In genomic region chr18:44241041-44241440, GRCh38 we compare ENCODE assay signal across 35 cellular contexts.
DNase-seq lines count a peak whose midpoint lies in the region; ATAC-seq, FAIRE-seq and TF ChIP-seq lines count a peak whose summit lies in the region.
"Had no signal": no experiment of that assay in that cellular context is flagged by ENCODE, and none has a peak within 500 bp of the region (broad histone marks: within the 10 kb centered on the region; RNA-seq: fewer than 3 reads in every experiment).

No MANE protein-coding gene starts in this region.

- H3K18ac ChIP-seq in H1 (ENCODE audit: extremely low read depth, low read length) (no peak overlapping the region), neuronal stem cell (ENCODE audit: low read length) (no peak overlapping the region)

- no peak for TF ChIP-seq CTCF in H1 (IDR thresholded peaks at IDR 0.05; ENCODE audit: control extremely low read depth in 1 of 3, insufficient read depth in 1 of 3, low read depth in 1 of 3, low read length in 3 of 3)

- intact Hi-C loops in right cardiac atrium (cut with DNase I): loop anchor here in 1 of 4 donors (10.0 kb wide), 1 partner anchor 1284 kb away; no protein-coding TSS in a partner anchor
- intact Hi-C loops in left ventricle myocardium superior (cut with micrococcal nuclease): no loop called here

- no peaks in the 10 kb centered on the region for H3K23me2 ChIP-seq in H1 (ENCODE audit: low read depth, low read length)

- no peak for TF ChIP-seq EP300 in H1 (IDR thresholded peaks at IDR 0.05; ENCODE audit: borderline replicate concordance in 1 of 2, low read depth in 2 of 2, low read length in 2 of 2)

- ATAC-seq in right cardiac atrium (peak; percentile 55 to 65), left ventricle myocardium superior (no peak)
- ATAC-seq: A549; CD8-positive, alpha-beta T cell had no signal

- CTCF ChIA-PET in H1 (lab: Charles Lee; ENCODE audit: partially characterized antibody): no interaction called here

- H3K4me2 ChIP-seq in H1 (ENCODE audit: insufficient read depth in 1 of 2, low read depth in 2 of 2, low read length in 2 of 2): no peak overlapping the region
- no peak overlapping the region for H3K4me2 ChIP-seq in neuronal stem cell (ENCODE audit: insufficient read depth, low read length, poor library complexity, severe bottlenecking)
- H3K4me2 ChIP-seq: A549; BLaER1; BLaER1 treated with 17β-estradiol and CSF1 and Interleukin-3, amounts not matched to agents 10 nM and 100 nM had no signal

- H2BK5ac ChIP-seq in H1 (ENCODE audit: low read depth, low read length) (no peak overlapping the region), neuronal stem cell (ENCODE audit: low read length) (no peak overlapping the region)

- no peak for TF ChIP-seq RAD21 in H1 (IDR thresholded peaks at IDR 0.05 in 1 of 2, conservative IDR thresholded peaks at IDR 0.05 in 1 of 2; ENCODE audit: low read depth in 2 of 2, low read length in 2 of 2)

- H4K8ac ChIP-seq in H1 (ENCODE audit: extremely low read depth, insufficient read depth, low read length) (no peak overlapping the region), neuronal stem cell (ENCODE audit: low read depth, low read length) (no peak overlapping the region)

- H2BK12ac ChIP-seq in H1 (ENCODE audit: low read depth, low read length): no peak overlapping the region
- no peak overlapping the region for H2BK12ac ChIP-seq in neuronal stem cell (ENCODE audit: low read length)

- no peaks in the 10 kb centered on the region; a peak in 1 of 8 replicates for H3K36me3 ChIP-seq in H1 (ENCODE audit: control insufficient read depth in 2 of 4, insufficient read depth in 4 of 4, low read length in 3 of 4)
- no peaks in the 10 kb centered on the region for H3K36me3 ChIP-seq in neuronal stem cell (replicated peaks in 1 of 2; ENCODE audit: control insufficient read depth in 2 of 2, insufficient read depth in 2 of 2, low read length in 2 of 2)
- H3K36me3 ChIP-seq: BE2C; BLaER1; BLaER1 treated with 17β-estradiol and CSF1 and Interleukin-3, amounts not matched to agents 10 nM and 100 nM had no signal

- H2BK120ac ChIP-seq in H1 (replicated peaks; ENCODE audit: low read depth, low read length) (no peak overlapping the region), neuronal stem cell (ENCODE audit: low read depth, low read length) (no peak overlapping the region)

- H3K56ac ChIP-seq in H1 (replicated peaks; ENCODE audit: insufficient read length, low read depth, low read length): no peak overlapping the region

- no peaks in the 10 kb centered on the region for H3K27me3 ChIP-seq in right cardiac atrium (ENCODE audit: control insufficient read depth, insufficient read depth)
- H3K27me3 ChIP-seq in H1 (replicated peaks in 1 of 4; ENCODE audit: control insufficient read depth in 3 of 4, extremely low read depth in 1 of 4, insufficient read depth in 3 of 4, low read length in 3 of 4): no peaks in the 10 kb centered on the region
- no peaks in the 10 kb centered on the region for H3K27me3 ChIP-seq in neuronal stem cell (ENCODE audit: control insufficient read depth in 3 of 3, insufficient read depth in 3 of 3, low read depth in 1 of 3, low read length in 3 of 3)
- H3K27me3 ChIP-seq: BLaER1; BLaER1 treated with 17β-estradiol and CSF1 and Interleukin-3, amounts not matched to agents 10 nM and 100 nM had no signal

- peak; percentile 5 for DNase-seq in NCI-H2171 treated with DMSO at 0.1 percent for 48 hours (lab: John Stamatoyannopoulos, UW)
- DNase-seq in NCI-H2171 (lab: John Stamatoyannopoulos, UW): no peak
- no peak for DNase-seq in right cardiac atrium
- DNase-seq in left ventricle myocardium superior: no peak
- no peak for DNase-seq in H1 (ENCODE audit: low read depth in 1 of 2, low spot score in 2 of 2)
- DNase-seq in neuronal stem cell (ENCODE audit: low spot score): no peak
- DNase-seq in RCC 7860 (ENCODE audit: low spot score): no peak
- DNase-seq in DMS114 treated with DMSO at 0.1 percent for 48 hours (lab: John Stamatoyannopoulos, UW; ENCODE audit: unreplicated experiment): no peak
- DNase-seq: 8988T; ACHN; AML-193; BE2C; C1 segment of cervical spinal cord; Caco-2; Calu3; CD4-positive, alpha-beta memory T cell; CD4-positive, alpha-beta T cell; CD4-positive, CD25-positive, alpha-beta regulatory T cell; CD8-positive, alpha-beta memory T cell; CD8-positive, alpha-beta T cell; COR-L47; DMS 273 treated with DMSO at 0.1 percent for 48 hours; DMS153; DMS53; DMS79; DMS79 treated with DMSO at 0.1 percent for 48 hours; DND-41; EL had no signal

- H3K9me3 ChIP-seq in right cardiac atrium (ENCODE audit: control insufficient read depth, low read length) (no peaks in the 10 kb centered on the region), H1 (ENCODE audit: insufficient read depth in 2 of 2, low read depth in 1 of 2, low read length in 1 of 2) (no peaks in the 10 kb centered on the region), neuronal stem cell (replicated peaks in 1 of 2; ENCODE audit: control insufficient read depth in 2 of 2, insufficient read depth in 1 of 2, low read depth in 1 of 2, low read length in 2 of 2) (no peaks in the 10 kb centered on the region)
- H3K9me3 ChIP-seq: A549; BE2C; BLaER1; BLaER1 treated with 17β-estradiol and CSF1 and Interleukin-3, amounts not matched to agents 10 nM and 100 nM; Caco-2 had no signal

- H3K79me1 ChIP-seq in H1 (ENCODE audit: low read depth, low read length) (no peaks in the 10 kb centered on the region), neuronal stem cell (ENCODE audit: low read depth, low read length) (no peaks in the 10 kb centered on the region)

- no peaks in the 10 kb centered on the region for H3K79me2 ChIP-seq in H1 (ENCODE audit: control insufficient read depth in 1 of 2, insufficient read depth in 2 of 2, low read length in 2 of 2)

- H3K27ac ChIP-seq in right cardiac atrium (ENCODE audit: low read length) (no peak overlapping the region), H1 (ENCODE audit: low read depth, low read length) (no peak overlapping the region), neuronal stem cell (replicated peaks; ENCODE audit: low read length) (no peak overlapping the region)
- H3K27ac ChIP-seq: 22Rv1; A549; BLaER1; BLaER1 treated with 17β-estradiol and CSF1 and Interleukin-3, amounts not matched to agents 10 nM and 100 nM; C4-2B had no signal

- H2AFZ ChIP-seq in H1 (ENCODE audit: low read length) (0 out of 2 replicates have a peak overlapping the region, but pooled peaks have one; percentile 11), neuronal stem cell (ENCODE audit: low read length) (peak overlapping the region; percentile 38)

- H4K20me1 ChIP-seq in H1 (replicated peaks in 1 of 2; ENCODE audit: control insufficient read depth in 1 of 2, insufficient read depth in 2 of 2, low read length in 2 of 2): no peaks in the 10 kb centered on the region
- H4K20me1 ChIP-seq: BLaER1; BLaER1 treated with 17β-estradiol and CSF1 and Interleukin-3, amounts not matched to agents 10 nM and 100 nM had no signal

- H3K4me1 ChIP-seq in right cardiac atrium (ENCODE audit: control insufficient read depth, insufficient read depth, low read length) (no peaks in the 10 kb centered on the region), H1 (replicated peaks in 1 of 4; ENCODE audit: control insufficient read depth in 3 of 4, insufficient read depth in 4 of 4, low read length in 3 of 4) (no peaks in the 10 kb centered on the region), neuronal stem cell (ENCODE audit: control insufficient read depth in 2 of 2, insufficient read depth in 1 of 2, low read depth in 1 of 2, low read length in 2 of 2) (no peaks in the 10 kb centered on the region)
- H3K4me1 ChIP-seq: A549; BE2C; BLaER1; BLaER1 treated with 17β-estradiol and CSF1 and Interleukin-3, amounts not matched to agents 10 nM and 100 nM; Caco-2 had no signal

- no peak overlapping the region for H2BK20ac ChIP-seq in H1 (ENCODE audit: low read length)

- H4K5ac ChIP-seq in H1 (ENCODE audit: insufficient read length, low read depth, low read length): no peak overlapping the region

- TF ChIP-seq POLR2A in H1 (IDR thresholded peaks at IDR 0.05; ENCODE audit: control extremely low read depth in 1 of 2, low read depth in 2 of 2, low read length in 2 of 2): no peak

- H2AK5ac ChIP-seq in H1 (ENCODE audit: low read depth, low read length): no peak overlapping the region
- no peak overlapping the region for H2AK5ac ChIP-seq in neuronal stem cell (ENCODE audit: low read depth, low read length)

- FAIRE-seq in H1 (lab: Jason Lieb, UNC) (no peak), RCC 7860 (lab: Jason Lieb, UNC) (no peak)
- FAIRE-seq: A204.1, A549, D721Med had no signal

- no peak overlapping the region for H3K4ac ChIP-seq in H1 (replicated peaks; ENCODE audit: insufficient read length, low read depth, low read length)
- no peak overlapping the region for H3K4ac ChIP-seq in neuronal stem cell (ENCODE audit: low read length)

- POLR2A ChIA-PET in H1 (lab: Charles Lee; ENCODE audit: partially characterized antibody): no interaction called here

- H3K23ac ChIP-seq in H1 (ENCODE audit: insufficient read length): no peak overlapping the region
- no peak overlapping the region for H3K23ac ChIP-seq in neuronal stem cell (ENCODE audit: low read depth, low read length, poor library complexity)

- 49% methylated on average over 5 of the region's 5 CpGs for WGBS in right cardiac atrium
- 87% methylated on average over 5 of the region's 5 CpGs; no CpG with 5 or more reads in 1 of the 2 experiments for WGBS in H1 (ENCODE audit: extremely low coverage in 1 of 2, insufficient coverage in 1 of 2, insufficient read length in 1 of 2, insufficient replicate concordance in 2 of 2, low coverage in 1 of 2, low lambda C conversion rate in 2 of 2, missing lambda C conversion rate in 1 of 2), 2 experiments
- no CpG with 5 or more reads among the region's 5 CpGs for WGBS in neuronal stem cell (ENCODE audit: extremely low coverage in 2 of 2, insufficient read length in 2 of 2, insufficient replicate concordance in 1 of 2), 2 donors

- H4K91ac ChIP-seq in H1 (replicated peaks; ENCODE audit: insufficient read length, low read length) (no peak overlapping the region), neuronal stem cell (ENCODE audit: low read depth, low read length, poor library complexity) (no peak overlapping the region)

- H3K4me3 ChIP-seq in right cardiac atrium (ENCODE audit: low read length) (no peak overlapping the region), H1 (ENCODE audit: extremely low read depth in 1 of 4, insufficient read depth in 2 of 4, low read depth in 3 of 4, low read length in 4 of 4) (no peak overlapping the region), neuronal stem cell (ENCODE audit: low read length in 2 of 2) (no peak overlapping the region)
- H3K4me3 ChIP-seq: A549; BLaER1; BLaER1 treated with 17β-estradiol and CSF1 and Interleukin-3, amounts not matched to agents 10 nM and 100 nM had no signal

- H3K14ac ChIP-seq in H1 (ENCODE audit: insufficient read length) (no peak overlapping the region), neuronal stem cell (ENCODE audit: low read length) (no peak overlapping the region)

- no peak overlapping the region for H3K9ac ChIP-seq in H1 (replicated peaks in 1 of 4; ENCODE audit: extremely low read depth in 1 of 4, low read depth in 3 of 4, low read length in 3 of 4)
- H3K9ac ChIP-seq in neuronal stem cell (ENCODE audit: low read depth, low read length, poor library complexity): no peak overlapping the region
- H3K9ac ChIP-seq: BLaER1; BLaER1 treated with 17β-estradiol and CSF1 and Interleukin-3, amounts not matched to agents 10 nM and 100 nM had no signal

- H2BK15ac ChIP-seq in H1 (ENCODE audit: low read length) (no peak overlapping the region), neuronal stem cell (ENCODE audit: low read length) (no peak overlapping the region)
